In genomic region chr5:179678238-179679013, GRCh38 we compare ENCODE assay signal across 1 cellular context.
TF ChIP-seq lines count a peak whose summit lies in the region.

No MANE protein-coding gene starts in this region.

TF ChIP-seq in K562, 482 proteins besides CTCF, POLR2A, EP300 and RAD21 (continued from another document and continues in another):
- TF ChIP-seq ZNF655 (CRISPR knock-in tag; IDR thresholded peaks at IDR 0.05) = no peak
- peak; percentile 68 for TF ChIP-seq FOXJ2 (tag; IDR thresholded peaks at IDR 0.05)
- no peak for TF ChIP-seq ZNF24 (IDR thresholded peaks at IDR 0.05)
- TF ChIP-seq ZBTB8A (IDR thresholded peaks at IDR 0.05; ENCODE audit: partially characterized antibody) = no peak
- TF ChIP-seq NFIX (CRISPR knock-in tag; IDR thresholded peaks at IDR 0.05; ENCODE audit: low read depth) = no peak
- TF ChIP-seq, protein P1, sequence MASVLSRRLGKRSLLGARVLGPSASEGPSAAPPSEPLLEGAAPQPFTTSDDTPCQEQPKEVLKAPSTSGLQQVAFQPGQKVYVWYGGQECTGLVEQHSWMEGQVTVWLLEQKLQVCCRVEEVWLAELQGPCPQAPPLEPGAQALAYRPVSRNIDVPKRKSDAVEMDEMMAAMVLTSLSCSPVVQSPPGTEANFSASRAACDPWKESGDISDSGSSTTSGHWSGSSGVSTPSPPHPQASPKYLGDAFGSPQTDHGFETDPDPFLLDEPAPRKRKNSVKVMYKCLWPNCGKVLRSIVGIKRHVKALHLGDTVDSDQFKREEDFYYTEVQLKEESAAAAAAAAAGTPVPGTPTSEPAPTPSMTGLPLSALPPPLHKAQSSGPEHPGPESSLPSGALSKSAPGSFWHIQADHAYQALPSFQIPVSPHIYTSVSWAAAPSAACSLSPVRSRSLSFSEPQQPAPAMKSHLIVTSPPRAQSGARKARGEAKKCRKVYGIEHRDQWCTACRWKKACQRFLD (CRISPR knock-in tag; IDR thresholded peaks at IDR 0.05) = peak; percentile 71; the same call in 1 of the 2 replicates
- TF ChIP-seq, protein P2, sequence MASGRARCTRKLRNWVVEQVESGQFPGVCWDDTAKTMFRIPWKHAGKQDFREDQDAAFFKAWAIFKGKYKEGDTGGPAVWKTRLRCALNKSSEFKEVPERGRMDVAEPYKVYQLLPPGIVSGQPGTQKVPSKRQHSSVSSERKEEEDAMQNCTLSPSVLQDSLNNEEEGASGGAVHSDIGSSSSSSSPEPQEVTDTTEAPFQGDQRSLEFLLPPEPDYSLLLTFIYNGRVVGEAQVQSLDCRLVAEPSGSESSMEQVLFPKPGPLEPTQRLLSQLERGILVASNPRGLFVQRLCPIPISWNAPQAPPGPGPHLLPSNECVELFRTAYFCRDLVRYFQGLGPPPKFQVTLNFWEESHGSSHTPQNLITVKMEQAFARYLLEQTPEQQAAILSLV (tag; IDR thresholded peaks at IDR 0.05) = peak; percentile 59
- peak; percentile 76 for TF ChIP-seq POU5F1 (IDR thresholded peaks at IDR 0.05; ENCODE audit: borderline replicate concordance, low read depth, low read length, partially characterized antibody)
- no peak for TF ChIP-seq DACH1 (IDR thresholded peaks at IDR 0.05; ENCODE audit: partially characterized antibody)
- TF ChIP-seq MAZ (CRISPR knock-in tag; conservative IDR thresholded peaks at IDR 0.05 in 1 of 2, IDR thresholded peaks at IDR 0.05 in 1 of 2) = peak; percentile 70 to 74; a peak in 3 of 4 replicates
- 0 out of 2 replicates have a peak, but pooled peaks have one; percentile 65 for TF ChIP-seq ZNF282 (CRISPR knock-in tag; IDR thresholded peaks at IDR 0.05)
- 0 out of 2 replicates have a peak, but pooled peaks have one; percentile 57 for TF ChIP-seq CBFB (CRISPR knock-in tag; IDR thresholded peaks at IDR 0.05)
- peak; percentile 49; the same call in 1 of the 2 replicates for TF ChIP-seq SAFB (IDR thresholded peaks at IDR 0.05; ENCODE audit: borderline replicate concordance, low read depth, low read length)
- TF ChIP-seq TEAD2 (tag; IDR thresholded peaks at IDR 0.05) = no peak
- no peak for TF ChIP-seq ZNF347 (CRISPR knock-in tag; IDR thresholded peaks at IDR 0.05; ENCODE audit: low read depth)
- TF ChIP-seq ZNF316 (IDR thresholded peaks at IDR 0.05) = 0 out of 2 replicates have a peak, but pooled peaks have one; percentile 1
- TF ChIP-seq FIP1L1 (IDR thresholded peaks at IDR 0.05; ENCODE audit: low read depth, low read length, poor library complexity, severe bottlenecking) = peak; percentile 74
- TF ChIP-seq, protein P3, sequence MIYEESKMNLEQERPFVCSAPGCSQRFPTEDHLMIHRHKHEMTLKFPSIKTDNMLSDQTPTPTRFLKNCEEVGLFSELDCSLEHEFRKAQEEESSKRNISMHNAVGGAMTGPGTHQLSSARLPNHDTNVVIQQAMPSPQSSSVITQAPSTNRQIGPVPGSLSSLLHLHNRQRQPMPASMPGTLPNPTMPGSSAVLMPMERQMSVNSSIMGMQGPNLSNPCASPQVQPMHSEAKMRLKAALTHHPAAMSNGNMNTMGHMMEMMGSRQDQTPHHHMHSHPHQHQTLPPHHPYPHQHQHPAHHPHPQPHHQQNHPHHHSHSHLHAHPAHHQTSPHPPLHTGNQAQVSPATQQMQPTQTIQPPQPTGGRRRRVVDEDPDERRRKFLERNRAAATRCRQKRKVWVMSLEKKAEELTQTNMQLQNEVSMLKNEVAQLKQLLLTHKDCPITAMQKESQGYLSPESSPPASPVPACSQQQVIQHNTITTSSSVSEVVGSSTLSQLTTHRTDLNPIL (CRISPR knock-in tag; IDR thresholded peaks at IDR 0.05) = no peak
- TF ChIP-seq PHF21A (IDR thresholded peaks at IDR 0.05; ENCODE audit: borderline replicate concordance, low read depth) = no peak
- TF ChIP-seq TRIM24 (IDR thresholded peaks at IDR 0.05) = no peak
- TF ChIP-seq ZNF445 (CRISPR knock-in tag; IDR thresholded peaks at IDR 0.05; ENCODE audit: low read depth) = no peak
- 0 out of 2 replicates have a peak, but pooled peaks have one; percentile 14 for TF ChIP-seq ZNF212 (CRISPR knock-in tag; IDR thresholded peaks at IDR 0.05)
- no peak for TF ChIP-seq BRCA1 (IDR thresholded peaks at IDR 0.05)
- no peak for TF ChIP-seq BRCA1 (CRISPR knock-in tag; IDR thresholded peaks at IDR 0.05)
- no peak for TF ChIP-seq ZNF143 (CRISPR knock-in tag; IDR thresholded peaks at IDR 0.05)
- TF ChIP-seq, protein P4, sequence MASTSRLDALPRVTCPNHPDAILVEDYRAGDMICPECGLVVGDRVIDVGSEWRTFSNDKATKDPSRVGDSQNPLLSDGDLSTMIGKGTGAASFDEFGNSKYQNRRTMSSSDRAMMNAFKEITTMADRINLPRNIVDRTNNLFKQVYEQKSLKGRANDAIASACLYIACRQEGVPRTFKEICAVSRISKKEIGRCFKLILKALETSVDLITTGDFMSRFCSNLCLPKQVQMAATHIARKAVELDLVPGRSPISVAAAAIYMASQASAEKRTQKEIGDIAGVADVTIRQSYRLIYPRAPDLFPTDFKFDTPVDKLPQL (IDR thresholded peaks at IDR 0.05; ENCODE audit: extremely low read depth, insufficient read length) = no peak
- TF ChIP-seq FOXO4 (CRISPR knock-in tag; IDR thresholded peaks at IDR 0.05) = no peak
- peak in 2 of 3 experiments; percentile 9 to 74 for TF ChIP-seq YY1 (IDR thresholded peaks at IDR 0.05; ENCODE audit: borderline replicate concordance in 1 of 3, control insufficient read depth in 1 of 3, extremely low read depth in 1 of 3, insufficient read depth in 3 of 3, insufficient read length in 1 of 3, insufficient replicate concordance in 2 of 3, low read depth in 1 of 3, low read length in 2 of 3)
- peak; percentile 15; the same call in 1 of the 2 replicates for TF ChIP-seq ZNF263 (CRISPR knock-in tag; IDR thresholded peaks at IDR 0.05; ENCODE audit: borderline replicate concordance)
- peak; percentile 78 for TF ChIP-seq NFRKB (IDR thresholded peaks at IDR 0.05; ENCODE audit: low read depth)
- TF ChIP-seq ZNF696 (CRISPR knock-in tag; conservative IDR thresholded peaks at IDR 0.05) = no peak
- TF ChIP-seq SAP30 (IDR thresholded peaks at IDR 0.05; ENCODE audit: borderline replicate concordance, insufficient read depth, low read depth, low read length, poor library complexity, severe bottlenecking) = peak; percentile 73
- TF ChIP-seq, protein P5, sequence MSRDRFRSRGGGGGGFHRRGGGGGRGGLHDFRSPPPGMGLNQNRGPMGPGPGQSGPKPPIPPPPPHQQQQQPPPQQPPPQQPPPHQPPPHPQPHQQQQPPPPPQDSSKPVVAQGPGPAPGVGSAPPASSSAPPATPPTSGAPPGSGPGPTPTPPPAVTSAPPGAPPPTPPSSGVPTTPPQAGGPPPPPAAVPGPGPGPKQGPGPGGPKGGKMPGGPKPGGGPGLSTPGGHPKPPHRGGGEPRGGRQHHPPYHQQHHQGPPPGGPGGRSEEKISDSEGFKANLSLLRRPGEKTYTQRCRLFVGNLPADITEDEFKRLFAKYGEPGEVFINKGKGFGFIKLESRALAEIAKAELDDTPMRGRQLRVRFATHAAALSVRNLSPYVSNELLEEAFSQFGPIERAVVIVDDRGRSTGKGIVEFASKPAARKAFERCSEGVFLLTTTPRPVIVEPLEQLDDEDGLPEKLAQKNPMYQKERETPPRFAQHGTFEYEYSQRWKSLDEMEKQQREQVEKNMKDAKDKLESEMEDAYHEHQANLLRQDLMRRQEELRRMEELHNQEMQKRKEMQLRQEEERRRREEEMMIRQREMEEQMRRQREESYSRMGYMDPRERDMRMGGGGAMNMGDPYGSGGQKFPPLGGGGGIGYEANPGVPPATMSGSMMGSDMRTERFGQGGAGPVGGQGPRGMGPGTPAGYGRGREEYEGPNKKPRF (IDR thresholded peaks at IDR 0.05; ENCODE audit: low read depth, low read length) = no peak
- peak; percentile 94 for TF ChIP-seq PHF8 (IDR thresholded peaks at IDR 0.05; ENCODE audit: borderline replicate concordance, low read length)
- TF ChIP-seq ZNF592 (IDR thresholded peaks at IDR 0.05) = peak; percentile 93
- TF ChIP-seq, protein P6, sequence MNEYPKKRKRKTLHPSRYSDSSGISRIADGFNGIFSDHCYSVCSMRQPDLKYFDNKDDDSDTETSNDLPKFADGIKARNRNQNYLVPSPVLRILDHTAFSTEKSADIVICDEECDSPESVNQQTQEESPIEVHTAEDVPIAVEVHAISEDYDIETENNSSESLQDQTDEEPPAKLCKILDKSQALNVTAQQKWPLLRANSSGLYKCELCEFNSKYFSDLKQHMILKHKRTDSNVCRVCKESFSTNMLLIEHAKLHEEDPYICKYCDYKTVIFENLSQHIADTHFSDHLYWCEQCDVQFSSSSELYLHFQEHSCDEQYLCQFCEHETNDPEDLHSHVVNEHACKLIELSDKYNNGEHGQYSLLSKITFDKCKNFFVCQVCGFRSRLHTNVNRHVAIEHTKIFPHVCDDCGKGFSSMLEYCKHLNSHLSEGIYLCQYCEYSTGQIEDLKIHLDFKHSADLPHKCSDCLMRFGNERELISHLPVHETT (CRISPR knock-in tag; conservative IDR thresholded peaks at IDR 0.05 in 1 of 2, IDR thresholded peaks at IDR 0.05 in 1 of 2) = peak in 1 of 2 experiments; percentile 64; a peak in 2 of 4 replicates
- peak in 1 of 2 experiments; percentile 71; a peak in 1 of 3 replicates for TF ChIP-seq CBX3 (IDR thresholded peaks at IDR 0.05; ENCODE audit: borderline replicate concordance in 1 of 2, low read length in 2 of 2)
- peak; percentile 83 for TF ChIP-seq CCNT2 (IDR thresholded peaks at IDR 0.05; ENCODE audit: borderline replicate concordance, extremely low read depth, insufficient read length, low read depth, low read length)
- TF ChIP-seq CEBPB (tag; IDR thresholded peaks at IDR 0.05) = peak; percentile 99
- TF ChIP-seq TCF3 (CRISPR knock-in tag; IDR thresholded peaks at IDR 0.05) = peak; percentile 26; the same call in 1 of the 2 replicates
- TF ChIP-seq ETS2 (tag; IDR thresholded peaks at IDR 0.05; ENCODE audit: borderline replicate concordance, poor library complexity, severe bottlenecking) = no peak
- peak; percentile 22 for TF ChIP-seq ZFP36 (IDR thresholded peaks at IDR 0.05; ENCODE audit: low read depth, low read length, partially characterized antibody)
- TF ChIP-seq CBX8 (IDR thresholded peaks at IDR 0.05; ENCODE audit: borderline replicate concordance, extremely low read depth, low read depth, low read length, poor library complexity, severe bottlenecking) = no peak
- no peak for TF ChIP-seq ZNF121 (CRISPR knock-in tag; conservative IDR thresholded peaks at IDR 0.05)
- no peak for TF ChIP-seq ZNF133 (CRISPR knock-in tag; IDR thresholded peaks at IDR 0.05)
- TF ChIP-seq RAD51 (IDR thresholded peaks at IDR 0.05; ENCODE audit: borderline replicate concordance, low read depth) = no peak
- TF ChIP-seq SMAD2 (IDR thresholded peaks at IDR 0.05; ENCODE audit: low read depth, low read length) = no peak
